In genomic region chrX:72466493-72466892, GRCh38 we compare ENCODE assay signal across 24 cellular contexts.
"Had no signal": no experiment of that assay in that cellular context is flagged by ENCODE, and none has a peak within 500 bp of the region (broad histone marks: within the 10 kb centered on the region; RNA-seq: fewer than 3 reads in every experiment).

No MANE protein-coding gene starts in this region.

- H3K36me3 ChIP-seq: prostate gland, right atrium auricular region, thoracic aorta had no signal

- H3K27ac ChIP-seq: dorsolateral prefrontal cortex, heart right ventricle, left lung, prostate gland, right atrium auricular region, thoracic aorta, tibial nerve, upper lobe of left lung had no signal

- H3K4me2 ChIP-seq: smooth muscle cell had no signal

- H3K4me3 ChIP-seq: dorsolateral prefrontal cortex, heart right ventricle, left lung, prostate gland, right atrium auricular region, smooth muscle cell, thoracic aorta, tibial nerve, upper lobe of left lung had no signal

- H3K9me3 ChIP-seq: heart right ventricle, left lung, prostate gland, thoracic aorta, tibial nerve, upper lobe of left lung had no signal

- DNase-seq: cerebellar nuclear complex; dorsolateral prefrontal cortex; effector CD4-positive, alpha-beta T cell; foreskin melanocyte; glutamatergic neuron; heart right ventricle; hippocampal formation; left cardiac atrium; left lung; mesendoderm; naive thymus-derived CD8-positive, alpha-beta T cell; nephron progenitor cell; nucleus accumbens; stimulated activated CD4-positive, alpha-beta T cell treated with anti-CD3 and anti-CD28 coated beads, Interleukin-12 subunit alpha, Interleukin-12 subunit beta, amount 100 ng/mL, for 4 hours; stimulated activated CD4-positive, alpha-beta T cell treated with anti-CD3 and anti-CD28 coated beads, Interleukin-1b, Interleukin-23, amount 100 ng/mL, for 48 hours; stimulated activated CD4-positive, alpha-beta T cell treated with anti-CD3 and anti-CD28 coated beads, Interleukin-4, amount 100 ng/mL, for 24 hours; stimulated activated naive CD8-positive, alpha-beta T cell treated with anti-CD3 and anti-CD28 coated beads, Interleukin-15, Interleukin-2, amounts not matched to agents 100 U/mL and 50 U/mL, for 24 hours; substantia nigra; upper lobe of left lung had no signal

- H3K27me3 ChIP-seq: left lung, right atrium auricular region, upper lobe of left lung had no signal

- H3K4me1 ChIP-seq: heart right ventricle, left lung, prostate gland, right atrium auricular region, upper lobe of left lung had no signal
